In genomic region chr17:7839199-7839889, GRCh38 we compare ENCODE assay signal across 8 cellular contexts. TPM values are rescaled to one million over a fixed set of nuclear protein-coding genes. Genes with fewer than 3 reads are reported as not detected.
DNase-seq lines count a peak whose midpoint lies in the region; ATAC-seq lines count a peak whose summit lies in the region.

No MANE protein-coding gene starts in this region.

- peaks cover 66% of the 10 kb centered on the region for H3K4me1 Mint-ChIP-seq in T-helper 1 cell treated with Interleukin-12 subunit alpha and Interleukin-12 subunit beta and Interleukin-4 antibody, amounts not matched to agents 30 μg/mL and 1 μg/mL, for 36 hours (ENCODE audit: low read depth)
- peaks cover 68% of the 10 kb centered on the region for H3K4me1 Mint-ChIP-seq in activated CD8-positive, alpha-beta T cell treated with anti-CD3 and anti-CD28 coated beads, Interleukin-2, amount 10 ng/mL, durations not matched to agents 7 days and 5 days (ENCODE audit: low read depth)

- H3K27me3 ChIP-seq in stomach smooth muscle (ENCODE audit: control insufficient read depth in 1 of 2, insufficient read depth in 2 of 2, low read length in 2 of 2): no peaks in the 10 kb centered on the region

- peaks cover 3 to 10% of the 10 kb centered on the region in 2 donors for H3K36me3 ChIP-seq in stomach smooth muscle (ENCODE audit: control insufficient read depth in 2 of 2, insufficient read depth in 2 of 2, low read length in 2 of 2)

- H3K4me3 Mint-ChIP-seq in T-helper 1 cell treated with Interleukin-12 subunit alpha and Interleukin-12 subunit beta and Interleukin-4 antibody, amounts not matched to agents 30 μg/mL and 1 μg/mL, for 36 hours: peak overlapping the region; percentile 74
- H3K4me3 Mint-ChIP-seq in activated CD8-positive, alpha-beta T cell treated with anti-CD3 and anti-CD28 coated beads, Interleukin-2, amount 10 ng/mL, durations not matched to agents 7 days and 5 days: peak overlapping the region; percentile 58

- H3K9me3 ChIP-seq in stomach smooth muscle (ENCODE audit: control insufficient read depth in 2 of 2, low read length in 2 of 2): no peaks in the 10 kb centered on the region

- H3K27ac Mint-ChIP-seq in T-helper 1 cell treated with Interleukin-12 subunit alpha and Interleukin-12 subunit beta and Interleukin-4 antibody, amounts not matched to agents 30 μg/mL and 1 μg/mL, for 36 hours: peak overlapping the region; percentile 43
- peak overlapping the region; percentile 83 for H3K27ac Mint-ChIP-seq in activated CD8-positive, alpha-beta T cell treated with anti-CD3 and anti-CD28 coated beads, Interleukin-2, amount 10 ng/mL, durations not matched to agents 7 days and 5 days

- no peak overlapping the region for H3K9ac ChIP-seq in stomach smooth muscle (ENCODE audit: low read length in 2 of 2)

- peaks cover 66% of the 10 kb centered on the region for H3K4me1 ChIP-seq in stomach smooth muscle (ENCODE audit: control insufficient read depth, insufficient read depth, low read length)

- CTCF ChIA-PET in activated CD8-positive, alpha-beta T cell treated with anti-CD3 and anti-CD28 coated beads, Interleukin-2, amount 10 ng/mL, durations not matched to agents 7 days and 5 days (lab: Charles Lee): interaction anchor here (1.1 to 3.1 kb wide), 5 partner anchors 12 to 151 kb away, joined by 3 to 17 read pairs (median 4); partner anchors contain the start of genes TP53 and WRAP53

- DNase-seq in T-helper 1 cell (no peak), islet precursor cell (peak; percentile 84), NCI-H2196 (lab: John Stamatoyannopoulos, UW; ENCODE audit: unreplicated experiment) (no peak), occipital lobe (lab: John Stamatoyannopoulos, UW) (no peak)
- no peak for DNase-seq in activated CD8-positive, alpha-beta T cell treated with anti-CD3 and anti-CD28 coated beads, Interleukin-2, amount 10 ng/mL, durations not matched to agents 7 days and 5 days
- no peak for DNase-seq in activated CD8-positive, alpha-beta memory T cell treated with anti-CD3 and anti-CD28 coated beads, Interleukin-2, amount 50 U/mL, for 4 hours

- no peak for ATAC-seq in activated CD8-positive, alpha-beta T cell treated with anti-CD3 and anti-CD28 coated beads, Interleukin-2, amount 10 ng/mL, durations not matched to agents 7 days and 5 days

- H3K4me3 ChIP-seq in stomach smooth muscle (ENCODE audit: low read length in 2 of 2): no peak overlapping the region

- H3K36me3 Mint-ChIP-seq in T-helper 1 cell treated with Interleukin-12 subunit alpha and Interleukin-12 subunit beta and Interleukin-4 antibody, amounts not matched to agents 30 μg/mL and 1 μg/mL, for 36 hours (ENCODE audit: low read depth): peaks cover 14% of the 10 kb centered on the region
- no peaks in the 10 kb centered on the region for H3K36me3 Mint-ChIP-seq in activated CD8-positive, alpha-beta T cell treated with anti-CD3 and anti-CD28 coated beads, Interleukin-2, amount 10 ng/mL, durations not matched to agents 7 days and 5 days (ENCODE audit: low read depth)

- POLR2A ChIA-PET in activated CD8-positive, alpha-beta T cell treated with anti-CD3 and anti-CD28 coated beads, Interleukin-2, amount 10 ng/mL, durations not matched to agents 7 days and 5 days (lab: Charles Lee): interaction anchor here (1.8 kb wide), 1 partner anchor 93 kb away, joined by 4 read pairs; the partner anchor contains the start of genes CNTROB and TRAPPC1

- no peaks in the 10 kb centered on the region for H3K27me3 Mint-ChIP-seq in T-helper 1 cell treated with Interleukin-12 subunit alpha and Interleukin-12 subunit beta and Interleukin-4 antibody, amounts not matched to agents 30 μg/mL and 1 μg/mL, for 36 hours (ENCODE audit: low read depth)
- no peaks in the 10 kb centered on the region for H3K27me3 Mint-ChIP-seq in activated CD8-positive, alpha-beta T cell treated with anti-CD3 and anti-CD28 coated beads, Interleukin-2, amount 10 ng/mL, durations not matched to agents 7 days and 5 days (ENCODE audit: low read depth)

- H3K27ac ChIP-seq in stomach smooth muscle (ENCODE audit: low read length): peak overlapping the region; percentile 49

- no peaks in the 10 kb centered on the region for H3K9me3 Mint-ChIP-seq in T-helper 1 cell treated with Interleukin-12 subunit alpha and Interleukin-12 subunit beta and Interleukin-4 antibody, amounts not matched to agents 30 μg/mL and 1 μg/mL, for 36 hours
- H3K9me3 Mint-ChIP-seq in activated CD8-positive, alpha-beta T cell treated with anti-CD3 and anti-CD28 coated beads, Interleukin-2, amount 10 ng/mL, durations not matched to agents 7 days and 5 days (ENCODE audit: insufficient read depth): no peaks in the 10 kb centered on the region

RNA-seq across cellular contexts. Expression of gene KDM6B, which starts 5.3 kb away (rescaled TPM):
- 10 to 100 TPM; 12.4 to 12.6 TPM for total RNA-seq in activated CD8-positive, alpha-beta T cell treated with anti-CD3 and anti-CD28 coated beads, Interleukin-2, amount 10 ng/mL, durations not matched to agents 7 days and 5 days
- 16.4 TPM for total RNA-seq in occipital lobe

RNA-seq across cellular contexts. Expression of gene TMEM88, which starts 15.5 kb away (rescaled TPM):
- total RNA-seq in activated CD8-positive, alpha-beta T cell treated with anti-CD3 and anti-CD28 coated beads, Interleukin-2, amount 10 ng/mL, durations not matched to agents 7 days and 5 days: 1 to 10 TPM in 1 of 2 experiments, under 1 TPM in 1; 0.87 to 1.2 TPM
- total RNA-seq in occipital lobe: 1.2 TPM

RNA-seq across cellular contexts. Expression of gene NAA38, which starts 18.0 kb away (rescaled TPM):
- total RNA-seq in activated CD8-positive, alpha-beta T cell treated with anti-CD3 and anti-CD28 coated beads, Interleukin-2, amount 10 ng/mL, durations not matched to agents 7 days and 5 days: 10 to 100 TPM; 92.7 to 93.1 TPM
- total RNA-seq in occipital lobe: 20.1 TPM

RNA-seq across cellular contexts. Expression of gene CYB5D1, which starts 18.5 kb away (rescaled TPM):
- total RNA-seq in activated CD8-positive, alpha-beta T cell treated with anti-CD3 and anti-CD28 coated beads, Interleukin-2, amount 10 ng/mL, durations not matched to agents 7 days and 5 days: 10 to 100 TPM in 1 of 2 experiments, 1 to 10 TPM in 1; 9.8 to 11.2 TPM
- total RNA-seq in occipital lobe: 14.2 TPM

RNA-seq across cellular contexts. Expression of gene CHD3, which starts 49.2 kb away (rescaled TPM):
- 100 to 1,000 TPM; 125 to 129 TPM for total RNA-seq in activated CD8-positive, alpha-beta T cell treated with anti-CD3 and anti-CD28 coated beads, Interleukin-2, amount 10 ng/mL, durations not matched to agents 7 days and 5 days
- total RNA-seq in occipital lobe: 337 TPM
